1 cellular context compared by ENCODE assay signal in genomic region chr17:77882481-77883212, GRCh38.
TF ChIP-seq lines count a peak whose summit lies in the region.

No MANE protein-coding gene starts in this region.

TF ChIP-seq in IMR-90, 13 proteins besides CTCF, POLR2A, EP300 and RAD21 (continued from another document):
- TF ChIP-seq RFX5 (IDR thresholded peaks at IDR 0.05; ENCODE audit: low read depth, low read length) (no peak), MAZ (IDR thresholded peaks at IDR 0.05; ENCODE audit: borderline replicate concordance, low read depth, low read length) (no peak), BHLHE40 (IDR thresholded peaks at IDR 0.05; ENCODE audit: low read depth, low read length) (no peak)
- TF ChIP-seq, protein P1, sequence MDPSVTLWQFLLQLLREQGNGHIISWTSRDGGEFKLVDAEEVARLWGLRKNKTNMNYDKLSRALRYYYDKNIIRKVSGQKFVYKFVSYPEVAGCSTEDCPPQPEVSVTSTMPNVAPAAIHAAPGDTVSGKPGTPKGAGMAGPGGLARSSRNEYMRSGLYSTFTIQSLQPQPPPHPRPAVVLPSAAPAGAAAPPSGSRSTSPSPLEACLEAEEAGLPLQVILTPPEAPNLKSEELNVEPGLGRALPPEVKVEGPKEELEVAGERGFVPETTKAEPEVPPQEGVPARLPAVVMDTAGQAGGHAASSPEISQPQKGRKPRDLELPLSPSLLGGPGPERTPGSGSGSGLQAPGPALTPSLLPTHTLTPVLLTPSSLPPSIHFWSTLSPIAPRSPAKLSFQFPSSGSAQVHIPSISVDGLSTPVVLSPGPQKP (IDR thresholded peaks at IDR 0.05; ENCODE audit: borderline replicate concordance, low read depth, low read length): no peak
- TF ChIP-seq, protein P2, sequence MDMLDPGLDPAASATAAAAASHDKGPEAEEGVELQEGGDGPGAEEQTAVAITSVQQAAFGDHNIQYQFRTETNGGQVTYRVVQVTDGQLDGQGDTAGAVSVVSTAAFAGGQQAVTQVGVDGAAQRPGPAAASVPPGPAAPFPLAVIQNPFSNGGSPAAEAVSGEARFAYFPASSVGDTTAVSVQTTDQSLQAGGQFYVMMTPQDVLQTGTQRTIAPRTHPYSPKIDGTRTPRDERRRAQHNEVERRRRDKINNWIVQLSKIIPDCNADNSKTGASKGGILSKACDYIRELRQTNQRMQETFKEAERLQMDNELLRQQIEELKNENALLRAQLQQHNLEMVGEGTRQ (IDR thresholded peaks at IDR 0.05; ENCODE audit: low read depth, low read length): no peak
